ENCODE assay signal across 18 cellular contexts in genomic region chr1:14190508-14190907, GRCh38.
DNase-seq lines count a peak whose midpoint lies in the region; ATAC-seq and TF ChIP-seq lines count a peak whose summit lies in the region.
"Had no signal": no experiment of that assay in that cellular context is flagged by ENCODE, and none has a peak within 500 bp of the region (broad histone marks: within the 10 kb centered on the region; RNA-seq: fewer than 3 reads in every experiment).

No MANE protein-coding gene starts in this region.

- intact Hi-C loops in sciatic nerve (cut with DNase I): no loop called here

- H3K4me3 Mint-ChIP-seq in mesothelial cell of epicardium: no peak overlapping the region
- H3K4me3 Mint-ChIP-seq: activated CD4-positive, alpha-beta T cell treated with anti-CD3 and anti-CD28 coated beads, Interleukin-2, amount 10 ng/mL, durations not matched to agents 7 days and 5 days; activated naive CD8-positive, alpha-beta T cell treated with anti-CD3 and anti-CD28 coated beads, Interleukin-2, amount 10 ng/mL, durations not matched to agents 7 days and 5 days; activated T-cell treated with anti-CD3 and anti-CD28 coated beads, Interleukin-2, amount 50 U/mL, for 24 hours; nephron had no signal

- no peaks in the 10 kb centered on the region for H3K36me3 Mint-ChIP-seq in mesothelial cell of epicardium
- H3K36me3 Mint-ChIP-seq: activated naive CD8-positive, alpha-beta T cell treated with anti-CD3 and anti-CD28 coated beads, Interleukin-2, amount 10 ng/mL, durations not matched to agents 7 days and 5 days had no signal

- no peak for ATAC-seq in sciatic nerve
- ATAC-seq: right cardiac atrium, Right ventricle myocardium inferior had no signal

- DNase-seq in Caki2 (ENCODE audit: low read depth): peak; percentile 58
- DNase-seq in NCI-H146 (lab: John Stamatoyannopoulos, UW): peak; percentile 17
- peak; percentile 1 for DNase-seq in choroid plexus epithelial cell (ENCODE audit: low read depth)
- DNase-seq in mesothelial cell of epicardium (ENCODE audit: low spot score in 2 of 2, unreplicated experiment in 2 of 2): no peak
- no peak for DNase-seq in stimulated activated CD4-positive, alpha-beta T cell treated with anti-CD3 and anti-CD28 coated beads, Interleukin-2, amount 100 ng/mL, for 48 hours
- no peak for DNase-seq in epidermal melanocyte (ENCODE audit: insufficient read length, low spot score)
- DNase-seq in sciatic nerve (ENCODE audit: low spot score): no peak
- DNase-seq in DMS153 treated with DMSO at 0.1 percent for 48 hours (lab: John Stamatoyannopoulos, UW; ENCODE audit: unreplicated experiment): no peak
- DNase-seq: activated CD4-positive, alpha-beta T cell treated with anti-CD3 and anti-CD28 coated beads, Interleukin-2, amount 10 ng/mL, durations not matched to agents 7 days and 5 days; activated naive CD8-positive, alpha-beta T cell treated with anti-CD3 and anti-CD28 coated beads, Interleukin-2, amount 10 ng/mL, durations not matched to agents 7 days and 5 days; activated T-cell treated with anti-CD3 and anti-CD28 coated beads, Interleukin-2, amount 50 U/mL, for 24 hours; hippocampal formation; lower lobe of right lung; NCI-H2029; right cardiac atrium; stimulated activated CD4-positive, alpha-beta T cell treated with anti-CD3 and anti-CD28 coated beads, Interleukin-4, amount 100 ng/mL, for 24 hours had no signal

- TF ChIP-seq CTCF in choroid plexus epithelial cell (conservative IDR thresholded peaks at IDR 0.05; ENCODE audit: low read depth, low read length): no peak
- TF ChIP-seq CTCF in mesothelial cell of epicardium (IDR thresholded peaks at IDR 0.05; ENCODE audit: unreplicated experiment): no peak

- in situ Hi-C loops in Caki2 (cut with HindIII; ENCODE audit: low pct_unique_long_range_greater_than_20kb, low sequenced_read_pairs): no loop called here

- no peak overlapping the region for H3K4me3 ChIP-seq in choroid plexus epithelial cell (ENCODE audit: low read depth, low read length)
- H3K4me3 ChIP-seq: lower lobe of right lung had no signal

- peaks cover 3% of the 10 kb centered on the region for H3K9me3 Mint-ChIP-seq in mesothelial cell of epicardium
- H3K9me3 Mint-ChIP-seq: activated CD4-positive, alpha-beta T cell treated with anti-CD3 and anti-CD28 coated beads, Interleukin-2, amount 10 ng/mL, durations not matched to agents 7 days and 5 days; activated naive CD8-positive, alpha-beta T cell treated with anti-CD3 and anti-CD28 coated beads, Interleukin-2, amount 10 ng/mL, durations not matched to agents 7 days and 5 days; activated T-cell treated with anti-CD3 and anti-CD28 coated beads, Interleukin-2, amount 50 U/mL, for 24 hours had no signal

- H3K27me3 Mint-ChIP-seq in mesothelial cell of epicardium (ENCODE audit: low read depth): peaks cover 3% of the 10 kb centered on the region
- H3K27me3 Mint-ChIP-seq: activated CD4-positive, alpha-beta T cell treated with anti-CD3 and anti-CD28 coated beads, Interleukin-2, amount 10 ng/mL, durations not matched to agents 7 days and 5 days had no signal

- H3K27ac Mint-ChIP-seq in mesothelial cell of epicardium: peak overlapping the region; percentile 10
- H3K27ac Mint-ChIP-seq: activated CD4-positive, alpha-beta T cell treated with anti-CD3 and anti-CD28 coated beads, Interleukin-2, amount 10 ng/mL, durations not matched to agents 7 days and 5 days; activated naive CD8-positive, alpha-beta T cell treated with anti-CD3 and anti-CD28 coated beads, Interleukin-2, amount 10 ng/mL, durations not matched to agents 7 days and 5 days; activated T-cell treated with anti-CD3 and anti-CD28 coated beads, Interleukin-2, amount 50 U/mL, for 24 hours; nephron had no signal

- peaks cover 8% of the 10 kb centered on the region for H3K4me1 Mint-ChIP-seq in mesothelial cell of epicardium
- H3K4me1 Mint-ChIP-seq: activated CD4-positive, alpha-beta T cell treated with anti-CD3 and anti-CD28 coated beads, Interleukin-2, amount 10 ng/mL, durations not matched to agents 7 days and 5 days; activated naive CD8-positive, alpha-beta T cell treated with anti-CD3 and anti-CD28 coated beads, Interleukin-2, amount 10 ng/mL, durations not matched to agents 7 days and 5 days; nephron had no signal

Comparison
In these comparisons a context has a peak if more than half of its experiments do, and no peak if none do; other contexts are left out.
1. DNase-seq: peak in Caki2 (single experiment), NCI-H146 (single experiment) and choroid plexus epithelial cell (single experiment); none in mesothelial cell of epicardium (0 of 2), stimulated activated CD4-positive, alpha-beta T cell treated with anti-CD3 and anti-CD28 coated beads, Interleukin-2, amount 100 ng/mL, for 48 hours (0 of 2), epidermal melanocyte (single experiment), sciatic nerve (single experiment) and DMS153 treated with DMSO at 0.1 percent for 48 hours (single experiment).